In the genomic region with DNA sequence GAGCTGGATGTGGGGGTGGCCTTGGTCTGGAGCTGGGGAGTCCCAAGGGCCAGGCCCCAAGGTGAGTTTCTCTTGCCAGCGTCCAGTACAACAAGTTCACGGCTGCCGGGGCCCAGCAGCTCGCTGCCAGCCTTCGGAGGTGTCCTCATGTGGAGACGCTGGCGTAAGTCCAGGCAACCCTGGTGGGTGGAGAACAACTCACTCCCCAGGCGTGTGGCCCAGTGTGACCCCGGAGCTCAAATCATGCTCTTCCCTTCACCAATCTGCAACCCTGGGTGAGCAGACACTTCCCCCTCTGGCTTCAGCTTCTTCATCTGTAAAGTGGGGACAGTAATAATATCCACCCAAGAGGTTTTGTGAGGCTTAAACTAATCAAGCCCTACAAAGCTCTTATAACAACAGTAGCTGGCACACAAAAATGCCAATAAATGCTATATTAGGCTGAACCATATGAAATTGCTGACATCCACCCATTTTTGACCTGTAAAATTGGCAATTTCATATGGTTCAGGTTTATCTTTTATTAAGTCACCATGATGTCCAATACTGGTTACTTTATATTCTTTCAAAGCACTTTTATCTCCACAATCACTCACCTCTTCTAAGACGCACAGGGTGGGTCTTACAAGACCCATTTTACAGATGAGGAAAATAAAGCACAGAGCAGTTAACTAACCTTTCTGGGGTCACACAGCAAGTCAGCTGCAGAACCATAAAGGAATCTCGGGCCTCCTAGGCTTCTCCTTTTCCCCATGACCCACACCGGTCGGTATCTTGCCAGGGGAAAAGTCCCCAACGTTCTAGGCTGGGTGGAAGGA, we compare ENCODE assay signal across 13 cellular contexts. TPM values are rescaled to one million over a fixed set of nuclear protein-coding genes. Genes with fewer than 3 reads are reported as not detected.
DNase-seq lines count a peak whose midpoint lies in the region; ATAC-seq, FAIRE-seq and TF ChIP-seq lines count a peak whose summit lies in the region.
"Had no signal": no experiment of that assay in that cellular context is flagged by ENCODE, and none has a peak within 500 bp of the region (broad histone marks: within the 10 kb centered on the region; RNA-seq: fewer than 3 reads in every experiment).

No MANE protein-coding gene starts in this region.

- no peak overlapping the region for H3K4me2 ChIP-seq in mesenchymal stem cell (ENCODE audit: low read length, poor library complexity, severe bottlenecking)

- peaks cover 6% of the 10 kb centered on the region for H3K9me3 ChIP-seq in mesenchymal stem cell (ENCODE audit: control insufficient read depth, low read length)
- H3K9me3 ChIP-seq: pancreas had no signal

- H3K27ac Mint-ChIP-seq in chondrocyte (ENCODE audit: unreplicated experiment), result no peak overlapping the region
- H3K27ac Mint-ChIP-seq: activated CD8-positive, alpha-beta T cell treated with anti-CD3 and anti-CD28 coated beads, Interleukin-2, amount 10 ng/mL, durations not matched to agents 7 days and 5 days had no signal

- H2BK12ac ChIP-seq in mesenchymal stem cell (ENCODE audit: low read length in 2 of 2), result no peak overlapping the region

- H3K9me3 Mint-ChIP-seq in chondrocyte (ENCODE audit: low read depth), result no peaks in the 10 kb centered on the region

- no peak for TF ChIP-seq CTCF in fibroblast of mammary gland (conservative IDR thresholded peaks at IDR 0.05; ENCODE audit: control insufficient read depth, insufficient read depth, low read depth, low read length)
- TF ChIP-seq CTCF in chondrocyte (IDR thresholded peaks at IDR 0.05), result no peak

- H3K4me1 Mint-ChIP-seq in chondrocyte (ENCODE audit: low read depth), result peaks cover 7% of the 10 kb centered on the region

- peaks cover 38 to 46% of the 10 kb centered on the region in 2 experiments for H3K36me3 ChIP-seq in mesenchymal stem cell (ENCODE audit: control insufficient read depth in 1 of 2, insufficient read depth in 2 of 2, low read depth in 1 of 2, low read length in 2 of 2)

- no peak overlapping the region for H2BK15ac ChIP-seq in mesenchymal stem cell (ENCODE audit: low read depth, poor library complexity, severe bottlenecking)

- peaks cover 10% of the 10 kb centered on the region for H3K36me3 Mint-ChIP-seq in chondrocyte (ENCODE audit: low read depth)

- peaks cover 7% of the 10 kb centered on the region for H3K4me1 ChIP-seq in mesenchymal stem cell (ENCODE audit: control insufficient read depth, insufficient read depth, low read depth, low read length)

- H2AK5ac ChIP-seq in mesenchymal stem cell (ENCODE audit: low read length, severe bottlenecking), result no peak overlapping the region

- peak overlapping the region; percentile 15 for H3K9ac ChIP-seq in mesenchymal stem cell (ENCODE audit: low read length)

- no peaks in the 10 kb centered on the region for H3K79me1 ChIP-seq in mesenchymal stem cell (replicated peaks; ENCODE audit: low read length, poor library complexity, severe bottlenecking)

- no peak overlapping the region for H3K4me3 Mint-ChIP-seq in chondrocyte (ENCODE audit: unreplicated experiment)
- H3K4me3 Mint-ChIP-seq: activated CD8-positive, alpha-beta T cell treated with anti-CD3 and anti-CD28 coated beads, Interleukin-2, amount 10 ng/mL, durations not matched to agents 7 days and 5 days had no signal

- no peak overlapping the region for H2BK5ac ChIP-seq in mesenchymal stem cell (ENCODE audit: low read depth, low read length, poor library complexity, severe bottlenecking)

- no peak overlapping the region for H4K8ac ChIP-seq in mesenchymal stem cell (ENCODE audit: low read length)

- H3K27ac ChIP-seq in mesenchymal stem cell (ENCODE audit: low read length, poor library complexity, severe bottlenecking), result no peak overlapping the region
- H3K27ac ChIP-seq: pancreas had no signal

- H3K27me3 ChIP-seq in mesenchymal stem cell (ENCODE audit: control insufficient read depth in 1 of 2, insufficient read depth in 1 of 2, low read length in 2 of 2), result peaks cover 0 to 6% of the 10 kb centered on the region in 2 experiments
- H3K27me3 ChIP-seq: pancreas had no signal

- no peak overlapping the region for H3K23ac ChIP-seq in mesenchymal stem cell (ENCODE audit: low read length in 2 of 2)

- WGBS in mesenchymal stem cell, result 95% methylated on average over 11 of the region's 14 CpGs

- H2BK120ac ChIP-seq in mesenchymal stem cell (ENCODE audit: low read depth, low read length), result no peak overlapping the region

- no peak overlapping the region for H2AFZ ChIP-seq in mesenchymal stem cell (ENCODE audit: low read depth, low read length)

- no peak for FAIRE-seq in urothelium cell line (lab: Jason Lieb, UNC)
- FAIRE-seq: pancreas, RCC 7860 had no signal

- H3K27me3 Mint-ChIP-seq in chondrocyte (ENCODE audit: low read depth), result no peaks in the 10 kb centered on the region

- no peak for ATAC-seq in GM18519 (IDR thresholded peaks at IDR 0.05; ENCODE audit: low FRiP score, unreplicated experiment)
- ATAC-seq: activated CD8-positive, alpha-beta T cell treated with anti-CD3 and anti-CD28 coated beads, Interleukin-2, amount 10 ng/mL, durations not matched to agents 7 days and 5 days; pancreas had no signal

- H3K14ac ChIP-seq in mesenchymal stem cell (ENCODE audit: low read length in 2 of 2), result no peak overlapping the region

- H3K4ac ChIP-seq in mesenchymal stem cell (ENCODE audit: low read depth in 1 of 2, low read length in 2 of 2), result no peak overlapping the region

- H3K4me3 ChIP-seq in fibroblast of mammary gland (ENCODE audit: control insufficient read depth, low read depth, low read length), result no peak overlapping the region
- H3K4me3 ChIP-seq in mesenchymal stem cell (ENCODE audit: insufficient read depth in 1 of 2, low read depth in 1 of 2, low read length in 2 of 2), result no peak overlapping the region
- H3K4me3 ChIP-seq: pancreas had no signal

- DNase-seq in MV-4-11 (lab: John Stamatoyannopoulos, UW), result peak; percentile 23
- peak; percentile 77 for DNase-seq in fibroblast of mammary gland (ENCODE audit: low read depth)
- DNase-seq in mesenchymal stem cell, result no peak
- peak; percentile 49 for DNase-seq in urothelium cell line (ENCODE audit: low spot score)
- DNase-seq in chondrocyte (ENCODE audit: low spot score), result no peak
- no peak for DNase-seq in NCI-H1694 (lab: John Stamatoyannopoulos, UW)
- DNase-seq: activated CD8-positive, alpha-beta T cell treated with anti-CD3 and anti-CD28 coated beads, Interleukin-2, amount 10 ng/mL, durations not matched to agents 7 days and 5 days; activated naive CD4-positive, alpha-beta T cell treated with Interleukin-2 at 50 U/mL for 16 hours; DMS79; T-helper 2 cell had no signal

- no peak overlapping the region for H3K18ac ChIP-seq in mesenchymal stem cell (ENCODE audit: low read depth in 1 of 2, low read length in 2 of 2)

- no peak overlapping the region for H4K91ac ChIP-seq in mesenchymal stem cell (ENCODE audit: low read length)

RNA-seq across cellular contexts. Expression of a gene that starts 19.7 kb away (rescaled TPM):
- 26.6 TPM for polyA plus RNA-seq in mesenchymal stem cell (2013, experiment 1 of 2)
- polyA plus RNA-seq in mesenchymal stem cell (2013, experiment 2 of 2), result 28.1 TPM
- 37.2 to 41.1 TPM (median 40.6 TPM) in 3 replicates for total RNA-seq in chondrocyte

RNA-seq across cellular contexts. Expression of a gene that starts 21.8 kb away (rescaled TPM):
- 8.6 TPM for polyA plus RNA-seq in mesenchymal stem cell (2013, experiment 1 of 2)
- polyA plus RNA-seq in mesenchymal stem cell (2013, experiment 2 of 2), result 8.3 TPM
- total RNA-seq in chondrocyte, result 17.9 to 23.1 TPM (median 19.4 TPM) in 3 replicates

RNA-seq across cellular contexts. Expression of a gene that starts 45.5 kb away (rescaled TPM):
- not detected for polyA plus RNA-seq in mesenchymal stem cell (2013, experiment 1 of 2)
- polyA plus RNA-seq in mesenchymal stem cell (2013, experiment 2 of 2), result 0.01 TPM
- not detected in 3 replicates for total RNA-seq in chondrocyte

Comparison
In these comparisons a context has a peak if more than half of its experiments do, and no peak if none do; other contexts are left out.
1. DNase-seq: peak in MV-4-11 (single experiment), fibroblast of mammary gland (single experiment) and urothelium cell line (single experiment); none in mesenchymal stem cell (single experiment), chondrocyte (single experiment) and NCI-H1694 (single experiment).